Comparison of ENCODE assay signal across 8 cellular contexts in the genomic region with DNA sequence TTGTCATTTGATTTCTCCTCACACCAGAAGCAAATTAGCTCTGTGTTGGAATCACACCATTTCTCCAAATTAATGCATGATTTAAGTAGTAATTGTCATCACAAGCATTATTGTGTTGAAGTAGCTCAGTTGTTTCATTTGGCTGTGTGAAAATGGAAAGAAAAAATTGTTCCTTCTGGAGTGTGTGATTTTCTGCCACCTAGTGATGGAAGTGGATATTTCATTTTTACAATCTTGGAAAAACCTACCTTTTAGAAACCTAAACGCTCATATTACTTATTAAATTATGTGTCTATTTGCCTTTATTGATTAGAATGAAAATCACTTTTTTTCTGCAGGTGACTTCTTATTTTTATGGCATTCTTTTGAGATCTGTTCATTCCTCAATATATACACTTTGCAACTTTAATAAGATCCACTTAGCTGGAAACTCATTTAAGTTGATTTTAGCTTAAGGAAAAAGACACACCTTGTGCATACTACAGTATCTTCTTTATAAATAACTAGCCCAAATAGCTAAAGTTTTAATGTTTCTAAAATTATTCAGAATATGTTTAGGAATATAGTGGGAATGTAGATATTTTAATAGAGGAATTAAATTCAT. TPM values are rescaled to one million over a fixed set of nuclear protein-coding genes. Genes with fewer than 3 reads are reported as not detected.
A peak's percentile ranks its signal among the peaks of the same experiment; 100 is the strongest.
DNase-seq lines count a peak whose midpoint lies in the region; ATAC-seq, FAIRE-seq and TF ChIP-seq lines count a peak whose summit lies in the region.

No MANE protein-coding gene starts in this region.

- DNase-seq in GM10248 (ENCODE audit: extremely low spot score) (peak; percentile 7), SK-N-DZ (ENCODE audit: low spot score) (peak; percentile 15), glomerular visceral epithelial cell (ENCODE audit: extremely low spot score) (peak; percentile 25), urothelium cell line (ENCODE audit: low spot score) (peak; percentile 31), hepatic stellate cell (ENCODE audit: low spot score) (no peak)

- CTCF ChIA-PET in GM10248 (lab: Yijun Ruan, JAX): interaction anchor here (0.7 to 2.7 kb wide), 20 partner anchors 8 to 664 kb away, joined by 3 to 16 read pairs (median 4); no protein-coding TSS in a partner anchor

- POLR2A ChIA-PET in GM10248 (lab: Yijun Ruan, JAX): interaction anchor here (0.6 kb wide), 1 partner anchor 51 kb away, joined by 4 read pairs; no protein-coding TSS in a partner anchor

- no peak for FAIRE-seq in urothelium cell line (lab: Jason Lieb, UNC)

- TF ChIP-seq CTCF in GM10248 (IDR thresholded peaks at IDR 0.05; ENCODE audit: control extremely low read depth, extremely low read depth, low read depth, missing control alignments): peak; percentile 50

- peak; percentile 61 for ATAC-seq in HG03066 (IDR thresholded peaks at IDR 0.05; ENCODE audit: low read depth, unreplicated experiment)
- no peak for ATAC-seq in HG03520 (IDR thresholded peaks at IDR 0.05; ENCODE audit: unreplicated experiment)
- ATAC-seq in HG03196 (IDR thresholded peaks at IDR 0.05; ENCODE audit: unreplicated experiment): no peak

RNA-seq across cellular contexts. Expression of a gene that starts 50.0 kb away (rescaled TPM):
- polyA plus RNA-seq in SK-N-DZ (2014; cell fraction: cytosol; rRNA removed): 64.5 and 79.0 TPM in 2 replicates
- 84.7 and 86.0 TPM in 2 replicates for polyA plus RNA-seq in SK-N-DZ (2014; cell fraction: nucleus; rRNA removed)
